ENCODE assay signal across 7 cellular contexts in the genomic region with DNA sequence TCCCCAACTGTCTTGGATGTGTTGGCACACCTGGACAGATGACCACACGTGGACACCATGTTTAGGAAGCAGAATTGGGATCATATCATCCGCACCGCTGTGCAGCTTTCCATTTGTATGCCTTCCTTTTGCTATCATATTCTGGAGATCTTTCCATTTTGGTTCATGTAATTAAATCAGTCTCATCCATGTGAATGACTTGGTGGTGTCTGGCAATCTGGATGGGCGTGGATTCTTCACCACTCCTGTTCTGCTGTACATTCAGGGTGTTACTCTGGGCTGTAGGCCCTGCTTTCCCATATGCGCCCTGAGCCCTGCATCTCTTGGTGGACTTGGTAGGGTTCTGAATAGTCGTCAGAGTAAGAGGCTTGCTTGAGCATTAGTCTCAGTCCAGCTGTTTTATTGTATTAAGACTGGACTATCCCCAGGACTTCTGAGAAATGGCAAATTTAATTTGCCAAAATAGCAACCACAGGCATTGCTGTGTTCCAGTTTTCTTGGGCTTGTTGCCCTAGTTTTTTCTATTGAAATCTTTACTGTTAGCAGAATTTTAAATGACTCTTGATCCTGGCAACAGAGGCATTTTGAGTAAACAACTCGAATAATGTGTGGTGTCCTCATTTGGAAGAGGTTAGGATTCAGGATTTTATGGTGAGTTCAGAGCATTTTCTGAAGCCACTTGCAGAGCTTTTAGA. TPM values are rescaled to one million over a fixed set of nuclear protein-coding genes. Genes with fewer than 3 reads are reported as not detected.
DNase-seq lines count a peak whose midpoint lies in the region; ATAC-seq and TF ChIP-seq lines count a peak whose summit lies in the region.

No MANE protein-coding gene starts in this region.

- dilution Hi-C loops in IMR-90 (cut with HindIII; ENCODE audit: low sequenced_read_pairs, unreplicated experiment): no loop called here

- no peak overlapping the region for H3K9ac ChIP-seq in IMR-90 (ENCODE audit: low read depth, low read length)

- 0 out of 2 replicates have a peak overlapping the region, but pooled peaks have one; percentile 19 for H2BK120ac ChIP-seq in IMR-90 (ENCODE audit: low read depth, low read length)

- TF ChIP-seq RAD21 in IMR-90 (IDR thresholded peaks at IDR 0.05; ENCODE audit: low read length): no peak

- H3K14ac ChIP-seq in IMR-90 (replicated peaks; ENCODE audit: low read depth, low read length): peak overlapping the region; percentile 35; the same call in 1 of the 2 replicates

- peak overlapping the region; percentile 49 for H2BK5ac ChIP-seq in IMR-90 (ENCODE audit: low read depth, low read length, poor library complexity, severe bottlenecking)

- no peak overlapping the region for H3K4me3 ChIP-seq in IMR-90 (ENCODE audit: insufficient read depth, low read depth, low read length)
- H3K4me3 ChIP-seq in body of pancreas: no peak overlapping the region

- WGBS in IMR-90 (ENCODE audit: extremely low coverage in 2 of 2, insufficient read length in 1 of 2), 2 experiments: no CpG with 5 or more reads among the region's 7 CpGs
- 78 to 81% methylated on average over 7 of the region's 7 CpGs for WGBS in body of pancreas, 2 donors

- no peak overlapping the region for H2BK20ac ChIP-seq in IMR-90 (ENCODE audit: low read depth, low read length)

- H2AFZ ChIP-seq in IMR-90 (replicated peaks; ENCODE audit: low read length, poor library complexity): no peak overlapping the region

- H3K4me2 ChIP-seq in IMR-90 (ENCODE audit: low read depth, low read length): peak overlapping the region; percentile 30

- peak overlapping the region; percentile 16 for H3K4ac ChIP-seq in IMR-90 (ENCODE audit: low read depth, low read length)

- BruUV-seq in IMR-90 (replicated peaks; lab: Mats Ljungman, UMichigan): no TSS peak

- H3K18ac ChIP-seq in IMR-90 (ENCODE audit: low read depth, low read length): peak overlapping the region; percentile 88

- no peak overlapping the region for H4K91ac ChIP-seq in IMR-90 (ENCODE audit: insufficient read depth, low read depth, low read length)

- peaks cover 16% of the 10 kb centered on the region; the same call in 1 of the 2 replicates for H4K20me1 ChIP-seq in IMR-90 (ENCODE audit: insufficient read depth, low read length)

- H3K27me3 ChIP-seq in IMR-90 (ENCODE audit: control insufficient read depth, insufficient read depth, low read length): no peaks in the 10 kb centered on the region
- H3K27me3 ChIP-seq in body of pancreas: no peaks in the 10 kb centered on the region

- H3K79me1 ChIP-seq in IMR-90 (ENCODE audit: low read depth in 1 of 2, low read length in 2 of 2): peaks cover 19 to 85% of the 10 kb centered on the region in 2 experiments

- in situ Hi-C loops in IMR-90 (cut with MboI; ENCODE audit: low sequenced_read_pairs): no loop called here

- H3K4me1 ChIP-seq in IMR-90 (ENCODE audit: control insufficient read depth, insufficient read depth, low read length): peaks cover 31% of the 10 kb centered on the region
- H3K4me1 ChIP-seq in body of pancreas: peaks cover 18% of the 10 kb centered on the region

- H3K27ac ChIP-seq in IMR-90 (ENCODE audit: insufficient read depth, low read length) (peak overlapping the region; percentile 78; the same call in 1 of the 2 replicates), body of pancreas (peak overlapping the region in 3 of 4 donors; percentile 57 to 85 (median 81))

- peak; percentile 49 for DNase-seq in IMR-90
- no peak for DNase-seq in body of pancreas
- DNase-seq in left lobe of liver (ENCODE audit: low spot score): no peak
- DNase-seq in stromal cell of bone marrow (ENCODE audit: low read depth): peak; percentile 89
- no peak for DNase-seq in cortex of kidney (lab: John Stamatoyannopoulos, UW)
- DNase-seq in pons (ENCODE audit: low spot score): no peak

- H3K23ac ChIP-seq in IMR-90 (ENCODE audit: low read depth, low read length): peak overlapping the region; percentile 19

- H3K9me3 ChIP-seq in IMR-90 (ENCODE audit: control insufficient read depth, insufficient read depth, low read length) (peaks cover 1% of the 10 kb centered on the region; the same call in 1 of the 2 replicates), body of pancreas (no peaks in the 10 kb centered on the region)

- CTCF ChIA-PET in IMR-90 (lab: Yijun Ruan, JAX): no interaction called here

- TF ChIP-seq CTCF in IMR-90 (conservative IDR thresholded peaks at IDR 0.05; ENCODE audit: low read depth, low read length) (no peak), body of pancreas (IDR thresholded peaks at IDR 0.05) (no peak)

- intact Hi-C loops in IMR-90 (cut with micrococcal nuclease): no loop called here
- intact Hi-C loops in body of pancreas (cut with DNase I): no loop called here

- peak overlapping the region; percentile 84 for H4K5ac ChIP-seq in IMR-90 (ENCODE audit: low read depth, low read length)

- POLR2A ChIA-PET in IMR-90 (lab: Charles Lee; ENCODE audit: unreplicated experiment): interaction anchor here (0.6 kb wide), 1 partner anchor 24 kb away, joined by 3 read pairs; no protein-coding TSS in a partner anchor

- no peak overlapping the region for H2AK9ac ChIP-seq in IMR-90 (replicated peaks; ENCODE audit: low read depth, low read length, poor library complexity)

- peak; percentile 7 for ATAC-seq in IMR-90 (ENCODE audit: low read depth)
- ATAC-seq in body of pancreas: peak; percentile 36
- ATAC-seq in left lobe of liver: peak; percentile 26
- ATAC-seq in GM18519 (IDR thresholded peaks at IDR 0.05; ENCODE audit: low FRiP score, unreplicated experiment): no peak

- H3K9me1 ChIP-seq in IMR-90 (ENCODE audit: insufficient read depth, low read length): peaks cover 17% of the 10 kb centered on the region

- H4K8ac ChIP-seq in IMR-90 (ENCODE audit: low read depth in 2 of 2, low read length in 2 of 2): peak overlapping the region; percentile 14 to 56; a peak in 3 of 4 replicates

- no peak for TF ChIP-seq POLR2A in IMR-90 (IDR thresholded peaks at IDR 0.05; ENCODE audit: low read depth, low read length)
- no peak for TF ChIP-seq POLR2A in body of pancreas (IDR thresholded peaks at IDR 0.05)

- H3K56ac ChIP-seq in IMR-90 (ENCODE audit: extremely low read depth, insufficient read depth, low read length): no peak overlapping the region

- peak overlapping the region; percentile 22; the same call in 1 of the 3 replicates for H2BK15ac ChIP-seq in IMR-90 (ENCODE audit: low read depth, low read length)

- H3K36me3 ChIP-seq in IMR-90 (ENCODE audit: control insufficient read depth, insufficient read depth, low read length) (no peaks in the 10 kb centered on the region), body of pancreas (replicated peaks in 1 of 2; ENCODE audit: insufficient read depth in 1 of 2, low read depth in 2 of 2) (no peaks in the 10 kb centered on the region)

- peak overlapping the region; percentile 40 for H2AK5ac ChIP-seq in IMR-90 (ENCODE audit: low read depth, low read length)

TF ChIP-seq in IMR-90, 13 proteins besides CTCF, POLR2A, EP300 and RAD21:
- TF ChIP-seq, protein P1, sequence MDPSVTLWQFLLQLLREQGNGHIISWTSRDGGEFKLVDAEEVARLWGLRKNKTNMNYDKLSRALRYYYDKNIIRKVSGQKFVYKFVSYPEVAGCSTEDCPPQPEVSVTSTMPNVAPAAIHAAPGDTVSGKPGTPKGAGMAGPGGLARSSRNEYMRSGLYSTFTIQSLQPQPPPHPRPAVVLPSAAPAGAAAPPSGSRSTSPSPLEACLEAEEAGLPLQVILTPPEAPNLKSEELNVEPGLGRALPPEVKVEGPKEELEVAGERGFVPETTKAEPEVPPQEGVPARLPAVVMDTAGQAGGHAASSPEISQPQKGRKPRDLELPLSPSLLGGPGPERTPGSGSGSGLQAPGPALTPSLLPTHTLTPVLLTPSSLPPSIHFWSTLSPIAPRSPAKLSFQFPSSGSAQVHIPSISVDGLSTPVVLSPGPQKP (IDR thresholded peaks at IDR 0.05; ENCODE audit: borderline replicate concordance, low read depth, low read length): no peak
- TF ChIP-seq FOS (IDR thresholded peaks at IDR 0.05; ENCODE audit: low read depth, low read length) (no peak), MXI1 (IDR thresholded peaks at IDR 0.05; ENCODE audit: borderline replicate concordance, low read depth, low read length) (no peak), RFX5 (IDR thresholded peaks at IDR 0.05; ENCODE audit: low read depth, low read length) (no peak)
- TF ChIP-seq, protein P2, sequence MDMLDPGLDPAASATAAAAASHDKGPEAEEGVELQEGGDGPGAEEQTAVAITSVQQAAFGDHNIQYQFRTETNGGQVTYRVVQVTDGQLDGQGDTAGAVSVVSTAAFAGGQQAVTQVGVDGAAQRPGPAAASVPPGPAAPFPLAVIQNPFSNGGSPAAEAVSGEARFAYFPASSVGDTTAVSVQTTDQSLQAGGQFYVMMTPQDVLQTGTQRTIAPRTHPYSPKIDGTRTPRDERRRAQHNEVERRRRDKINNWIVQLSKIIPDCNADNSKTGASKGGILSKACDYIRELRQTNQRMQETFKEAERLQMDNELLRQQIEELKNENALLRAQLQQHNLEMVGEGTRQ (IDR thresholded peaks at IDR 0.05; ENCODE audit: low read depth, low read length): no peak

RNA-seq across cellular contexts. Expression of a gene that starts 14.9 kb away (rescaled TPM):
- 16.9 and 17.4 TPM in 2 replicates for total RNA-seq in IMR-90 (2012; rRNA removed)
- 17.9 and 21.1 TPM in 2 replicates for polyA plus RNA-seq in IMR-90 (2012; rRNA removed)
- polyA plus RNA-seq in IMR-90 (2012; cell fraction: cytosol; rRNA removed): 12.4 and 21.0 TPM in 2 replicates
- polyA plus RNA-seq in IMR-90 (2012; cell fraction: nucleus; rRNA removed; ENCODE audit: low replicate concordance): 38.6 and 57.0 TPM in 2 replicates
- total RNA-seq in body of pancreas: 10 to 100 TPM; 19.1 to 20.2 TPM
- total RNA-seq in left lobe of liver: 22.4 TPM

RNA-seq across cellular contexts. Expression of a gene that starts 29.8 kb away (rescaled TPM):
- total RNA-seq in IMR-90 (2012; rRNA removed) (not detected in 2 replicates), body of pancreas (not detected), left lobe of liver (35.7 TPM)
- polyA plus RNA-seq in IMR-90 (2012; rRNA removed): not detected in 2 replicates
- not detected in 2 replicates for polyA plus RNA-seq in IMR-90 (2012; cell fraction: cytosol; rRNA removed)
- polyA plus RNA-seq in IMR-90 (2012; cell fraction: nucleus; rRNA removed; ENCODE audit: low replicate concordance): not detected in 2 replicates

Comparison
In these comparisons a context has a peak if more than half of its experiments do, and no peak if none do; other contexts are left out.
1. DNase-seq: peak in IMR-90 (single experiment) and stromal cell of bone marrow (single experiment); none in body of pancreas (0 of 4), left lobe of liver (single experiment), cortex of kidney (single experiment) and pons (single experiment).
2. RNA of a gene that starts 29.8 kb away (total RNA-seq): 35.7 TPM in left lobe of liver (single experiment); not detected in IMR-90 and not detected in body of pancreas; every median in the first group is over 10 times any median in the second.